Comparison of ENCODE assay signal across 12 cellular contexts in genomic region chr6:6390849-6391602, GRCh38.
A peak's percentile ranks its signal among the peaks of the same experiment; 100 is the strongest.
DNase-seq lines count a peak whose midpoint lies in the region; ATAC-seq, FAIRE-seq and TF ChIP-seq lines count a peak whose summit lies in the region.
"Had no signal": no experiment of that assay in that cellular context is flagged by ENCODE, and none has a peak within 500 bp of the region (broad histone marks: within the 10 kb centered on the region; RNA-seq: fewer than 3 reads in every experiment).

No MANE protein-coding gene starts in this region.

- no peak for FAIRE-seq in RCC 7860 (lab: Jason Lieb, UNC)

- no peaks in the 10 kb centered on the region for H3K9me3 ChIP-seq in vagina
- no peaks in the 10 kb centered on the region for H3K9me3 ChIP-seq in tibial nerve
- H3K9me3 ChIP-seq: sigmoid colon had no signal

- intact Hi-C loops in vagina (cut with DNase I), result no loop called here

- H3K4me1 ChIP-seq in vagina, result no peaks in the 10 kb centered on the region
- no peaks in the 10 kb centered on the region for H3K4me1 ChIP-seq in tibial nerve
- H3K4me1 ChIP-seq: sigmoid colon had no signal

- 56 to 59% methylated on average over 7 of the region's 7 CpGs for WGBS in tibial nerve, 2 donors

- H3K4me3 ChIP-seq in coronary artery (peak overlapping the region; percentile 42), vagina (no peak overlapping the region), tibial nerve (no peak overlapping the region)
- H3K4me3 ChIP-seq: sigmoid colon had no signal

- H3K27me3 ChIP-seq in vagina, result no peaks in the 10 kb centered on the region
- no peaks in the 10 kb centered on the region for H3K27me3 ChIP-seq in tibial nerve
- H3K27me3 ChIP-seq: sigmoid colon had no signal

- peak overlapping the region; percentile 51 to 59 for H3K27ac ChIP-seq in coronary artery
- no peak overlapping the region for H3K27ac ChIP-seq in vagina
- H3K27ac ChIP-seq in tibial nerve, result peak overlapping the region in 1 of 4 donors; percentile 6
- H3K27ac ChIP-seq: sigmoid colon had no signal

- H3K36me3 ChIP-seq in vagina, result no peaks in the 10 kb centered on the region
- no peaks in the 10 kb centered on the region for H3K36me3 ChIP-seq in tibial nerve
- H3K36me3 ChIP-seq: sigmoid colon had no signal

- no peak for TF ChIP-seq EP300 in tibial nerve (IDR thresholded peaks at IDR 0.05)

- DNase-seq in coronary artery (ENCODE audit: low spot score) (no peak), iPS-NIHi7 (ENCODE audit: extremely low spot score) (no peak), vagina (ENCODE audit: extremely low spot score in 2 of 2) (no peak), tibial nerve (ENCODE audit: low spot score in 2 of 2) (no peak), RCC 7860 (ENCODE audit: low spot score) (no peak)
- DNase-seq: activated naive CD4-positive, alpha-beta T cell treated with anti-CD3 and anti-CD28 coated beads for 36 hours; NCI-H2081; sigmoid colon; stimulated activated naive CD4-positive, alpha-beta T cell had no signal

- TF ChIP-seq CTCF in coronary artery (IDR thresholded peaks at IDR 0.05) (no peak), vagina (IDR thresholded peaks at IDR 0.05) (no peak), tibial nerve (IDR thresholded peaks at IDR 0.05) (no peak)

- TF ChIP-seq POLR2A in vagina (IDR thresholded peaks at IDR 0.05) (no peak), tibial nerve (IDR thresholded peaks at IDR 0.05) (no peak)

- peak; percentile 56 for ATAC-seq in GM18499 (IDR thresholded peaks at IDR 0.05; ENCODE audit: insufficient read depth, unreplicated experiment)
- ATAC-seq in GM19468 (IDR thresholded peaks at IDR 0.05; ENCODE audit: extremely low read depth, unreplicated experiment), result peak; percentile 54
- ATAC-seq in HG03066 (IDR thresholded peaks at IDR 0.05; ENCODE audit: low read depth, unreplicated experiment), result peak; percentile 46
